In the genomic region with DNA sequence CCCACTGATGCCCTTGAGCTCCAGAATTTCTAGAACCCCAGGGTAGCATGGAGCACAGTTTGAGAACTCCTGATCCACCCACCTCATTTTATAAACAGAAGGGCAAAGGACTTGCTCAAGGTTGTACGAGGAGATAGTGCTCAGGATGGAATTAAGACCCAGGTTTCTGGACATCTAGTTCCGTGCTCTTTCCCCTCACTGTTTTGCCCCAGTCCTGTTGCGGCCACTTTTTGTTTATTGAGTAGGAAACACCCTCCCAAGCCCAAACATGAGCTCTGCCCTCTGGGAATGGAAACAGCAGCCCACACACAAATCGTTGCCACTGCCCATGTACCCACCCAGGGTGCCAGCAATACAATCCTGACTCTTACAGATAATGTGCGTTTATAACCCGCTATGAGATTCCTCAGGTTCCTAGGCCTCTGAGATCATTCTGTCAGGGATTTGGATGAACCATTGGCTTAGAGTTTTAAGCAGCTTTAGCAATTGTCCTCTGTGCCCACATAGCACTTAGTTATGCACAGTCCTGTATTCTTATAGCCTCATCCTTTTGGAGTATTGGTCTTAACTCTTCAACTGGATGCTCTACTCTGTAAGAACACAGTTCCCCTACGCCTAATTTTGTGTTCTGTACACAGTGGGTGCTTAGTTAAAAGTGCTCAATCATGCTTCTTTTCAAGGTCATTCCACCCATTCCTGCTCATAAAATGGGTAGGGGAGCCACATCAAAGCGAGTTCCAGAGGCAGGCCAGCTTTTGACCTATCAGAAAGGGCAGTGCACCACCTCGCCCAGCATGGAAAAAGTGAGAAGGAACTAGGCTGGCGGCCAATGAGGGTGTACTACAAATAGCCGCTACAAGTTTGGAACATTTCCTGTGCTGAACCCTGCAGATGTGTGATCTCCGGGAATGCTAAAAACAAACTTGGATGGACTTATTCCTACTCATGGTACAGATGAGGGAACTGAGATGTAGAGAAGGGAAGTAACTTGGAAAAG, we compare ENCODE assay signal across 16 cellular contexts.
DNase-seq lines count a peak whose midpoint lies in the region; ATAC-seq, FAIRE-seq and TF ChIP-seq lines count a peak whose summit lies in the region.
"Had no signal": no experiment of that assay in that cellular context is flagged by ENCODE, and none has a peak within 500 bp of the region (broad histone marks: within the 10 kb centered on the region; RNA-seq: fewer than 3 reads in every experiment).

No MANE protein-coding gene starts in this region.

- H3K27ac Mint-ChIP-seq in T-helper 2 cell treated with Interferon-gamma antibody and Interleukin-4, amounts not matched to agents 5 μg/mL and 100 μg/mL, for 36 hours, result no peak overlapping the region
- H3K27ac Mint-ChIP-seq: activated naive CD4-positive, alpha-beta T cell treated with anti-CD3 and anti-CD28 coated beads, Interleukin-2, amount 10 ng/mL, durations not matched to agents 7 days and 5 days; B cell; mesothelial cell of epicardium had no signal

- TF ChIP-seq CTCF in D721Med (IDR thresholded peaks at IDR 0.05; ENCODE audit: insufficient read depth, missing control alignments) (no peak), kidney (IDR thresholded peaks at IDR 0.05; ENCODE audit: borderline replicate concordance, extremely low read depth, insufficient read depth) (no peak), spleen (IDR thresholded peaks at IDR 0.05 in 8 of 11, conservative IDR thresholded peaks at IDR 0.05 in 3 of 11) (no peak)

- H3K36me3 ChIP-seq in kidney (ENCODE audit: control insufficient read depth in 1 of 2, insufficient read depth in 2 of 2, low read length in 2 of 2), result no peaks in the 10 kb centered on the region
- H3K36me3 ChIP-seq in spleen, result no peaks in the 10 kb centered on the region

- peaks cover 4% of the 10 kb centered on the region for H3K9me3 Mint-ChIP-seq in T-helper 2 cell treated with Interferon-gamma antibody and Interleukin-4, amounts not matched to agents 5 μg/mL and 100 μg/mL, for 36 hours

- H3K9me3 ChIP-seq in kidney (ENCODE audit: control insufficient read depth in 1 of 2, low read length in 2 of 2) (peaks cover 0 to 9% of the 10 kb centered on the region in 2 donors), spleen (peaks cover 0 to 13% (median 0%) of the 10 kb centered on the region in 8 donors)

- H3K27me3 ChIP-seq in spleen (replicated peaks in 1 of 7), result no peaks in the 10 kb centered on the region

- no peak for DNase-seq in D721Med (ENCODE audit: insufficient read length, low spot score)
- DNase-seq in dermis blood vessel endothelial cell, result peak; percentile 76
- DNase-seq in kidney, result peak; percentile 84
- no peak for DNase-seq in spleen
- DNase-seq in cerebellum (ENCODE audit: low spot score), result no peak
- DNase-seq in HuH-7.5 (ENCODE audit: low spot score), result no peak
- no peak for DNase-seq in T-helper 2 cell treated with Interferon-gamma antibody and Interleukin-4, amounts not matched to agents 5 μg/mL and 100 μg/mL, for 36 hours (ENCODE audit: low spot score)
- DNase-seq: activated CD8-positive, alpha-beta memory T cell treated with anti-CD3 and anti-CD28 coated beads for 24 hours; activated naive CD4-positive, alpha-beta T cell treated with anti-CD3 and anti-CD28 coated beads, Interleukin-2, amount 10 ng/mL, durations not matched to agents 7 days and 5 days; NCI-H2107; retina had no signal

- H3K4me3 Mint-ChIP-seq in T-helper 2 cell treated with Interferon-gamma antibody and Interleukin-4, amounts not matched to agents 5 μg/mL and 100 μg/mL, for 36 hours, result no peak overlapping the region
- H3K4me3 Mint-ChIP-seq: activated naive CD4-positive, alpha-beta T cell treated with anti-CD3 and anti-CD28 coated beads, Interleukin-2, amount 10 ng/mL, durations not matched to agents 7 days and 5 days; B cell; mesothelial cell of epicardium had no signal

- FAIRE-seq in D721Med (lab: Jason Lieb, UNC) (peak; percentile 78), kidney (lab: Jason Lieb, UNC) (no peak)
- FAIRE-seq: GM18507 had no signal

- intact Hi-C loops in kidney (cut with DNase I), result no loop called here
- intact Hi-C loops in spleen (cut with DNase I; ENCODE audit: low total_unique reads), result no loop called here

- peaks cover 15% of the 10 kb centered on the region for H3K27me3 Mint-ChIP-seq in T-helper 2 cell treated with Interferon-gamma antibody and Interleukin-4, amounts not matched to agents 5 μg/mL and 100 μg/mL, for 36 hours (ENCODE audit: low read depth)

- peak overlapping the region in 1 of 2 donors; percentile 60 for H3K27ac ChIP-seq in kidney (ENCODE audit: low read depth in 2 of 2, low read length in 2 of 2)
- peak overlapping the region in 6 of 8 donors; percentile 50 to 76 (median 65) for H3K27ac ChIP-seq in spleen

- WGBS in spleen, 5 donors, result 69 to 86% (median 75%) methylated on average over 12 of the region's 12 CpGs

- peaks cover 0 to 3% of the 10 kb centered on the region in 2 donors for H3K4me1 ChIP-seq in kidney (ENCODE audit: control insufficient read depth in 1 of 2, insufficient read depth in 1 of 2, low read depth in 1 of 2, low read length in 2 of 2)
- peaks cover 0 to 13% (median 0%) of the 10 kb centered on the region in 6 donors for H3K4me1 ChIP-seq in spleen

- ATAC-seq in GM18867 (IDR thresholded peaks at IDR 0.05; ENCODE audit: unreplicated experiment), result no peak
- ATAC-seq: Panc1 had no signal

- no peak for TF ChIP-seq POLR2A in spleen (IDR thresholded peaks at IDR 0.05)

- no peaks in the 10 kb centered on the region for H3K36me3 Mint-ChIP-seq in T-helper 2 cell treated with Interferon-gamma antibody and Interleukin-4, amounts not matched to agents 5 μg/mL and 100 μg/mL, for 36 hours (ENCODE audit: low read depth)
- H3K36me3 Mint-ChIP-seq: activated naive CD4-positive, alpha-beta T cell treated with anti-CD3 and anti-CD28 coated beads, Interleukin-2, amount 10 ng/mL, durations not matched to agents 7 days and 5 days had no signal

- no peak overlapping the region for H3K9ac ChIP-seq in kidney (ENCODE audit: low read length in 2 of 2)

- H3K4me3 ChIP-seq in kidney (ENCODE audit: low read length in 2 of 2) (no peak overlapping the region), spleen (no peak overlapping the region)

- peaks cover 5% of the 10 kb centered on the region for H3K4me1 Mint-ChIP-seq in T-helper 2 cell treated with Interferon-gamma antibody and Interleukin-4, amounts not matched to agents 5 μg/mL and 100 μg/mL, for 36 hours (ENCODE audit: low read depth)
- H3K4me1 Mint-ChIP-seq: B cell had no signal

Comparison
In these comparisons a context has a peak if more than half of its experiments do, and no peak if none do; other contexts are left out.
1. DNase-seq: peak in dermis blood vessel endothelial cell (single experiment) and kidney (single experiment); none in D721Med (single experiment), spleen (single experiment), cerebellum (single experiment), HuH-7.5 (single experiment) and T-helper 2 cell treated with Interferon-gamma antibody and Interleukin-4, amounts not matched to agents 5 μg/mL and 100 μg/mL, for 36 hours (single experiment).